4 cellular contexts compared by ENCODE assay signal in the genomic region with DNA sequence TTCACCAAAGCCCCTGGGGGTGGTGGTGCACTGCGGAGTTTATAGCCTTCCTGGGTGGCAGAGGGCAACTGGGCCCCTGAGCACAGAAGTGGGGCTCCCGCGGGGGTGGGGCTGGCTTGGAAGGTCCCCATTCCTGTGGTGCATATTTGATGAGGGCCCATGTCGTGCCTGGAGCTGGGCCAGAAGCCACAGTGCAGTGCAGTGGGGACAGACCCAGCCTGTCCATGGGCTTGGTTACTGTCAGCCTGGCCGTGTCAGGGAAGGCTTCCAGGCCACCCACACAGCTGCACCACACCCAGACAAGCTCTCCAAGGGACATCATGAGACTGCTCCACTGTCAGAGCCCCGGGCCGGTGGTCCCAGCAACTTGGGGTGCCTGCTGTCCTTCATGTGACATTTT. TPM values are rescaled to one million over a fixed set of nuclear protein-coding genes. Genes with fewer than 3 reads are reported as not detected.
"Had no signal": no experiment of that assay in that cellular context is flagged by ENCODE, and none has a peak within 500 bp of the region (broad histone marks: within the 10 kb centered on the region; RNA-seq: fewer than 3 reads in every experiment).

No MANE protein-coding gene starts in this region.

RNA-seq across cellular contexts. Expression of a gene that starts 7.3 kb away (rescaled TPM):
- total RNA-seq: chondrocyte, glomerular endothelial cell, lung microvascular endothelial cell, temporal lobe had no signal
